8 cellular contexts compared by ENCODE assay signal in genomic region chr10:131902691-131903090, GRCh38. TPM values are rescaled to one million over a fixed set of nuclear protein-coding genes. Genes with fewer than 3 reads are reported as not detected.
DNase-seq lines count a peak whose midpoint lies in the region; ATAC-seq and TF ChIP-seq lines count a peak whose summit lies in the region.

No MANE protein-coding gene starts in this region.

- peaks cover 54 to 68% (median 58%) of the 10 kb centered on the region in 3 donors for H3K4me1 Mint-ChIP-seq in CD8-positive, alpha-beta memory T cell
- peaks cover 22% of the 10 kb centered on the region for H3K4me1 Mint-ChIP-seq in neural progenitor cell

- TF ChIP-seq CTCF in Loucy (conservative IDR thresholded peaks at IDR 0.05; ENCODE audit: low read length), result no peak
- no peak for TF ChIP-seq CTCF in coronary artery (IDR thresholded peaks at IDR 0.05)
- TF ChIP-seq CTCF in neural progenitor cell (IDR thresholded peaks at IDR 0.05), result no peak

- H3K36me3 Mint-ChIP-seq in CD8-positive, alpha-beta memory T cell, result peaks cover 0 to 29% (median 0%) of the 10 kb centered on the region in 3 donors
- peaks cover 10% of the 10 kb centered on the region for H3K36me3 Mint-ChIP-seq in neural progenitor cell

- in situ Hi-C loops in G401 (cut with HindIII; ENCODE audit: low sequenced_read_pairs), result no loop called here

- peak overlapping the region; percentile 76 for H3K27ac ChIP-seq in CD8-positive, alpha-beta memory T cell (ENCODE audit: low read depth, low read length)
- H3K27ac ChIP-seq in coronary artery (no peak overlapping the region), neural progenitor cell (no peak overlapping the region)

- H4K20me1 ChIP-seq in Loucy (ENCODE audit: insufficient read depth, low read length, poor library complexity, severe bottlenecking) (peaks cover 58% of the 10 kb centered on the region), neural progenitor cell (ENCODE audit: low read depth) (peaks cover 61% of the 10 kb centered on the region)

- peak overlapping the region in 6 of 8 donors; percentile 37 to 95 (median 94) for H3K27ac Mint-ChIP-seq in CD8-positive, alpha-beta memory T cell
- no peak overlapping the region for H3K27ac Mint-ChIP-seq in neural progenitor cell

- H3K27me3 Mint-ChIP-seq in CD8-positive, alpha-beta memory T cell, result peaks cover 1 to 10% of the 10 kb centered on the region in 2 donors
- H3K27me3 Mint-ChIP-seq in neural progenitor cell (ENCODE audit: insufficient read depth, low read depth), result peaks cover 18% of the 10 kb centered on the region

- no peak overlapping the region for H3K4me3 ChIP-seq in CD8-positive, alpha-beta memory T cell (ENCODE audit: low read length)
- H3K4me3 ChIP-seq in Loucy (ENCODE audit: low read length, poor library complexity, severe bottlenecking), result peak overlapping the region; percentile 77
- H3K4me3 ChIP-seq in coronary artery, result peak overlapping the region; percentile 98
- no peak overlapping the region for H3K4me3 ChIP-seq in neural progenitor cell

- DNase-seq in CD8-positive, alpha-beta memory T cell, result no peak
- no peak for DNase-seq in coronary artery (ENCODE audit: low spot score)
- DNase-seq in neural progenitor cell (ENCODE audit: low spot score), result no peak
- no peak for DNase-seq in G401 (ENCODE audit: low spot score)
- no peak for DNase-seq in ecto neural progenitor cell (ENCODE audit: low spot score)
- DNase-seq in SHP77 (lab: John Stamatoyannopoulos, UW), result no peak

- POLR2A ChIA-PET in CD8-positive, alpha-beta memory T cell (lab: Charles Lee), result no interaction called here

- H3K4me3 Mint-ChIP-seq in CD8-positive, alpha-beta memory T cell, result peak overlapping the region; percentile 84 to 95 (median 90)
- peak overlapping the region; percentile 90 for H3K4me3 Mint-ChIP-seq in neural progenitor cell

- H3K9ac ChIP-seq in Loucy (ENCODE audit: low read depth, low read length, poor library complexity, severe bottlenecking) (peak overlapping the region; percentile 78), neural progenitor cell (no peak overlapping the region)

- no peaks in the 10 kb centered on the region for H3K27me3 ChIP-seq in CD8-positive, alpha-beta memory T cell (ENCODE audit: insufficient read depth, low read length, poor library complexity, severe bottlenecking)
- H3K27me3 ChIP-seq in Loucy (ENCODE audit: insufficient read depth, low read length, poor library complexity, severe bottlenecking) (no peaks in the 10 kb centered on the region), neural progenitor cell (peaks cover 21% of the 10 kb centered on the region)

- CTCF ChIA-PET in CD8-positive, alpha-beta memory T cell (lab: Charles Lee), result interaction anchor here (4.0 kb wide), 1 partner anchor 17 kb away, joined by 13 read pairs; no protein-coding TSS in a partner anchor

- H3K79me2 ChIP-seq in Loucy (ENCODE audit: insufficient read depth, low read length), result peaks cover 67% of the 10 kb centered on the region
- H3K79me2 ChIP-seq in neural progenitor cell (ENCODE audit: low read depth), result peaks cover 65% of the 10 kb centered on the region

- H3K36me3 ChIP-seq in CD8-positive, alpha-beta memory T cell (ENCODE audit: insufficient read depth, low read length), result peaks cover 10% of the 10 kb centered on the region
- peaks cover 11% of the 10 kb centered on the region; the same call in 1 of the 2 replicates for H3K36me3 ChIP-seq in Loucy (ENCODE audit: insufficient read depth, low read length)
- H3K36me3 ChIP-seq in neural progenitor cell, result no peaks in the 10 kb centered on the region

- H3K4me2 ChIP-seq in Loucy (ENCODE audit: low read depth, low read length, poor library complexity, severe bottlenecking) (peak overlapping the region; percentile 90), neural progenitor cell (peak overlapping the region; percentile 93)

- no peak overlapping the region for H2AFZ ChIP-seq in Loucy (ENCODE audit: low read length)
- no peak overlapping the region for H2AFZ ChIP-seq in neural progenitor cell (replicated peaks)

- H3F3A ChIP-seq in Loucy (ENCODE audit: low read depth) (no peaks in the 10 kb centered on the region), neural progenitor cell (ENCODE audit: low read depth) (no peaks in the 10 kb centered on the region)

- no peaks in the 10 kb centered on the region for H3K9me3 Mint-ChIP-seq in CD8-positive, alpha-beta memory T cell
- no peaks in the 10 kb centered on the region for H3K9me3 Mint-ChIP-seq in neural progenitor cell

- H3K9me2 ChIP-seq in Loucy (replicated peaks; ENCODE audit: low read depth, low read length), result no peaks in the 10 kb centered on the region

- H3K4me1 ChIP-seq in CD8-positive, alpha-beta memory T cell (ENCODE audit: insufficient read depth, low read length), result peaks cover 67% of the 10 kb centered on the region
- H3K4me1 ChIP-seq in Loucy (ENCODE audit: insufficient read depth, low read length, poor library complexity, severe bottlenecking), result peaks cover 66% of the 10 kb centered on the region
- H3K4me1 ChIP-seq in neural progenitor cell, result peaks cover 6% of the 10 kb centered on the region

- H3K9me3 ChIP-seq in CD8-positive, alpha-beta memory T cell (ENCODE audit: low read length), result no peaks in the 10 kb centered on the region
- H3K9me3 ChIP-seq in Loucy (ENCODE audit: insufficient read depth, low read depth, low read length), result no peaks in the 10 kb centered on the region
- H3K9me3 ChIP-seq in neural progenitor cell (ENCODE audit: low read depth), result no peaks in the 10 kb centered on the region

- no peak for ATAC-seq in HG03469 (IDR thresholded peaks at IDR 0.05; ENCODE audit: unreplicated experiment)

RNA-seq across cellular contexts. Expression of gene PPP2R2D, which starts 1.9 kb away (rescaled TPM):
- total RNA-seq in CD8-positive, alpha-beta memory T cell, result 10 to 100 TPM; 23.5 to 24.5 TPM
- 34.0 TPM for polyA plus RNA-seq in CD8-positive, alpha-beta memory T cell
- 28.1 and 31.2 TPM in 2 replicates for total RNA-seq in neural progenitor cell (ENCODE audit: low replicate concordance)
- 32.2 and 57.5 TPM in 2 replicates for total RNA-seq in G401 (2014; rRNA removed; shearing (Covaris generic))

Comparison
In these comparisons a context has a peak if more than half of its experiments do, and no peak if none do; other contexts are left out.
1. H3K4me3 ChIP-seq: peak in Loucy (single experiment) and coronary artery (single experiment); none in CD8-positive, alpha-beta memory T cell (single experiment) and neural progenitor cell (single experiment).